ENCODE assay signal across 1 cellular context in genomic region chr7:135466442-135467206, GRCh38.
TF ChIP-seq lines count a peak whose summit lies in the region.

No MANE protein-coding gene starts in this region.

TF ChIP-seq in K562, 482 proteins besides CTCF, POLR2A, EP300 and RAD21 (continued from another document):
- 0 out of 2 replicates have a peak, but pooled peaks have one; percentile 6 for TF ChIP-seq RFX1 (IDR thresholded peaks at IDR 0.05)
- TF ChIP-seq RBM34 (IDR thresholded peaks at IDR 0.05; ENCODE audit: borderline replicate concordance, insufficient read depth, low read length) = no peak
- TF ChIP-seq KDM2B (CRISPR knock-in tag; IDR thresholded peaks at IDR 0.05) = no peak
TF ChIP-seq in K562: peak in this region for 3.
